12 cellular contexts compared by ENCODE assay signal in the genomic region with DNA sequence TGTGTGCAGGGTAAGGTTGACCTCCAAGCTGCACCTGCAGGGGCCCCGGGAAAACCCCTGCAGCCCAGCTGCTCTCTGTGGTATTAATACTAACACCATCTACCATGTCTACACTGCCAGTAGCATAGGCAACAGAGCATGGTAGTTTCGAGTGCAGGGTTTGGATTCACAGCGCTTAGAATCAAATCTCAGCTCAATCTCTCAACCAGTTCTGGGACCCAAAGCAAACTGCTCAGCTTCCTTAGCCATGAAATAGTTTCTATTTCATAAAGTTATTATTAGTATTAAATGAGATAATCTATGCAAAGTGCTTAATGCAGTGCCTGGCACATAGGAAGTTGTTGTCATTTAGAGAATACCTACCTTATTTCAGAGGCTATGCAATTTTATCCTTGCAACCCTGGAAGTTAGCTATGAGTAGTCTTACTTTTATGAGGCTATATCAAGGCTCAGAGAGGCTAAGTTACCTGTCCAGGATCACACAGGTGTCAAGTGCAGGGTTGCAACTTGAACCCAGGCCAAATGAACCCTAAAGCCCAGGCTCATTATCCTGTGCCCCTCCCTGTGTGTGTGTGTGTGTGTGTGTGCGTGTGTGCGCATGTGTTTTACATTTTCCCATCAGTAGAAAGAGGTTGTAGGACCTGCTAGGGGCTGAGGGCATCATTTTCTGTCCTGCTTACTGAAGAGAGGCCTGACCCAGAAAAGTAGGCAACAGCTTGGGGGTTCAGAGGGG. TPM values are rescaled to one million over a fixed set of nuclear protein-coding genes. Genes with fewer than 3 reads are reported as not detected.
DNase-seq lines count a peak whose midpoint lies in the region; ATAC-seq and TF ChIP-seq lines count a peak whose summit lies in the region.
"Had no signal": no experiment of that assay in that cellular context is flagged by ENCODE, and none has a peak within 500 bp of the region (broad histone marks: within the 10 kb centered on the region; RNA-seq: fewer than 3 reads in every experiment).

No MANE protein-coding gene starts in this region.

- POLR2A ChIA-PET in activated B cell treated with CpG ODN at 0.5 μM for 24 hours (lab: Charles Lee) = interaction anchor here (0.6 to 4.1 kb wide), 24 partner anchors 10 to 1151 kb away, joined by 3 to 122 read pairs (median 4); partner anchors contain the start of genes GTPBP2, HSP90AB1, MAD2L1BP and MRPS18A

- H3K4me3 Mint-ChIP-seq in activated B cell treated with CpG ODN at 0.5 μM for 24 hours (peak overlapping the region; percentile 81), CD14-positive monocyte (no peak overlapping the region)
- H3K4me3 Mint-ChIP-seq: CD8-positive, alpha-beta T cell had no signal

- CTCF ChIA-PET in activated B cell treated with CpG ODN at 0.5 μM for 24 hours (lab: Charles Lee) = interaction anchor here (0.7 to 2.5 kb wide), 10 partner anchors 9 to 364 kb away, joined by 3 to 23 read pairs (median 6); partner anchors contain the start of gene VEGFA

- TF ChIP-seq CTCF in GM10266 (IDR thresholded peaks at IDR 0.05; ENCODE audit: control insufficient read depth, insufficient read depth, low read depth, missing control alignments) = no peak
- no peak for TF ChIP-seq CTCF in activated B cell treated with CpG ODN at 0.5 μM for 24 hours (IDR thresholded peaks at IDR 0.05)
- TF ChIP-seq CTCF in CD14-positive monocyte (IDR thresholded peaks at IDR 0.05) = no peak

- H3K36me3 Mint-ChIP-seq in activated B cell treated with CpG ODN at 0.5 μM for 24 hours (ENCODE audit: low read depth) = no peaks in the 10 kb centered on the region
- H3K36me3 Mint-ChIP-seq in CD14-positive monocyte = peaks cover 0 to 4% of the 10 kb centered on the region in 2 donors
- H3K36me3 Mint-ChIP-seq: CD8-positive, alpha-beta T cell had no signal

- ATAC-seq in GM19395 (IDR thresholded peaks at IDR 0.05; ENCODE audit: unreplicated experiment) = peak; percentile 88
- ATAC-seq in HG02981 (IDR thresholded peaks at IDR 0.05; ENCODE audit: unreplicated experiment) = peak; percentile 71
- ATAC-seq in activated B cell treated with CpG ODN at 0.5 μM for 24 hours (ENCODE audit: low read depth) = peak; percentile 82
- ATAC-seq: CD8-positive, alpha-beta T cell had no signal

- H3K27ac Mint-ChIP-seq in activated B cell treated with CpG ODN at 0.5 μM for 24 hours (peak overlapping the region; percentile 91), CD14-positive monocyte (peak overlapping the region in 1 of 7 donors; percentile 7)
- H3K27ac Mint-ChIP-seq: CD8-positive, alpha-beta T cell had no signal

- peaks cover 5% of the 10 kb centered on the region for H3K27me3 Mint-ChIP-seq in activated B cell treated with CpG ODN at 0.5 μM for 24 hours
- peaks cover 27 to 36% (median 32%) of the 10 kb centered on the region in 3 donors for H3K27me3 Mint-ChIP-seq in CD14-positive monocyte (ENCODE audit: low read depth in 3 of 3)

- H3K4me1 Mint-ChIP-seq in activated B cell treated with CpG ODN at 0.5 μM for 24 hours (peaks cover 60% of the 10 kb centered on the region), CD14-positive monocyte (peaks cover 8% of the 10 kb centered on the region)

- no peaks in the 10 kb centered on the region for H3K9me3 Mint-ChIP-seq in activated B cell treated with CpG ODN at 0.5 μM for 24 hours
- H3K9me3 Mint-ChIP-seq in CD14-positive monocyte = peaks cover 0 to 2% (median 0%) of the 10 kb centered on the region in 7 donors
- H3K9me3 Mint-ChIP-seq: CD8-positive, alpha-beta T cell had no signal

- DNase-seq in GM10266 (ENCODE audit: extremely low spot score) = peak; percentile 63
- no peak for DNase-seq in activated B cell treated with CpG ODN at 0.5 μM for 24 hours
- no peak for DNase-seq in amniotic stem cell (lab: John Stamatoyannopoulos, UW)
- no peak for DNase-seq in NK-92 (lab: John Stamatoyannopoulos, UW; ENCODE audit: unreplicated experiment)
- no peak for DNase-seq in NCI-H2196 treated with DMSO at 0.1 percent for 48 hours (lab: John Stamatoyannopoulos, UW; ENCODE audit: unreplicated experiment)
- no peak for DNase-seq in CD14-positive monocyte (ENCODE audit: low spot score)
- DNase-seq: activated CD8-positive, alpha-beta memory T cell treated with anti-CD3 and anti-CD28 coated beads, Interleukin-2, amount 50 U/mL, for 48 hours; CD8-positive, alpha-beta T cell; effector memory CD4-positive, alpha-beta T cell; tibial artery had no signal

- intact Hi-C loops in activated B cell treated with CpG ODN at 0.5 μM for 24 hours (cut with micrococcal nuclease) = loop anchor here (1.0 to 10.0 kb wide), 8 partner anchors 10 to 598 kb away; partner anchors contain the start of genes AARS2, MRPS18A and NFKBIE
- intact Hi-C loops in CD14-positive monocyte (cut with micrococcal nuclease) = no loop called here

RNA-seq across cellular contexts. Expression of gene MRPS18A, which starts 27.6 kb away (rescaled TPM):
- total RNA-seq in activated B cell treated with CpG ODN at 0.5 μM for 24 hours = 57.0 and 59.1 TPM in 2 replicates
- polyA plus RNA-seq in CD14-positive monocyte = 10 to 100 TPM; 41.4 to 45.3 TPM

RNA-seq across cellular contexts. Expression of gene VEGFA, which starts 54.8 kb away (rescaled TPM):
- 29.0 and 31.3 TPM in 2 replicates for total RNA-seq in activated B cell treated with CpG ODN at 0.5 μM for 24 hours
- polyA plus RNA-seq in CD14-positive monocyte = 10 to 100 TPM; 19.0 to 32.0 TPM
